ENCODE assay signal across 15 cellular contexts in the genomic region with DNA sequence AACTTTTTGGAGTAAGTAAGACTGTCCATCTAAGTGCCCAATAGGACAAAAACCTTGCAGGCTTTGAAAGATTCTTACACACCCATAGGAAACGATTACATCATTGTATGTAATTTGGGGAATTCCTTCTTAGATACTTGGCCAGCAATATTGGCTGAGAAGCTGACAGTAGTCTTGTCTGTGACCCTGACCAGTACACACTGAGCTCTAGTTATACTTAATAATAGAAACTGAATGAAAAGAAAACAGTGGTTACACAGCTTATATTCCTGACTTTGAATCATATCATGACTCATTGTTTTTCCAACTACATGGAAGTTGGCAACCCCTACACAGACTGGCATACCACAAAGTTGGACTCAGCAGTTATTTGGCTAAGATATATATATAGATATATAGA. TPM values are rescaled to one million over a fixed set of nuclear protein-coding genes. Genes with fewer than 3 reads are reported as not detected.
DNase-seq lines count a peak whose midpoint lies in the region; FAIRE-seq and TF ChIP-seq lines count a peak whose summit lies in the region.
"Had no signal": no experiment of that assay in that cellular context is flagged by ENCODE, and none has a peak within 500 bp of the region (broad histone marks: within the 10 kb centered on the region; RNA-seq: fewer than 3 reads in every experiment).

No MANE protein-coding gene starts in this region.

- no peak overlapping the region for H3K27ac ChIP-seq in breast epithelium

- no peaks in the 10 kb centered on the region for H3K36me3 ChIP-seq in breast epithelium

- peak overlapping the region; percentile 23 for H3K27ac Mint-ChIP-seq in MCF 10A (ENCODE audit: low read depth, unreplicated experiment)

- CTCF ChIA-PET in MCF 10A (lab: Yijun Ruan, JAX) = interaction anchor here (0.6 to 3.0 kb wide), 4 partner anchors 27 to 1173 kb away, joined by 3 to 11 read pairs (median 4); no protein-coding TSS in a partner anchor

- DNase-seq in MCF 10A (ENCODE audit: unreplicated experiment) (peak; percentile 95), breast epithelium (ENCODE audit: low spot score in 2 of 2) (no peak), amniotic stem cell (lab: John Stamatoyannopoulos, UW) (peak; percentile 79), foreskin melanocyte (peak; percentile 56), urothelium cell line (ENCODE audit: low spot score) (peak; percentile 52), mesenteric fat pad (ENCODE audit: low spot score) (no peak), MV-4-11 (lab: John Stamatoyannopoulos, UW) (no peak)
- no peak for DNase-seq in activated CD8-positive, alpha-beta memory T cell treated with anti-CD3 and anti-CD28 coated beads, Interleukin-2, amount 50 U/mL, for 48 hours
- DNase-seq: activated CD4-positive, CD25-positive, alpha-beta regulatory T cell; activated T-cell treated with anti-CD3 and anti-CD28 coated beads, Interleukin-2, amount 50 U/mL, for 48 hours; H7; NCI-H510A; SHP77 treated with DMSO at 0.1 percent for 48 hours; stimulated activated CD4-positive, alpha-beta T cell treated with anti-CD3 and anti-CD28 coated beads, Interleukin-12 subunit alpha, Interleukin-12 subunit beta, amount 100 ng/mL, for 4 hours had no signal

- no peak for TF ChIP-seq CTCF in MCF 10A (IDR thresholded peaks at IDR 0.05; ENCODE audit: unreplicated experiment)
- no peak for TF ChIP-seq CTCF in breast epithelium (IDR thresholded peaks at IDR 0.05)

- BruUV-seq in MCF 10A (replicated peaks; lab: Mats Ljungman, UMichigan) = no TSS peak

- H3K9me3 Mint-ChIP-seq in MCF 10A (ENCODE audit: unreplicated experiment) = no peaks in the 10 kb centered on the region

- H3K27me3 ChIP-seq in breast epithelium = no peaks in the 10 kb centered on the region

- no peak overlapping the region for H3K4me3 Mint-ChIP-seq in MCF 10A (ENCODE audit: unreplicated experiment)

- no peak overlapping the region for H3K4me3 ChIP-seq in breast epithelium

- no peaks in the 10 kb centered on the region for H3K36me3 Mint-ChIP-seq in MCF 10A (ENCODE audit: insufficient read depth, unreplicated experiment)

- intact Hi-C loops in MCF 10A (cut with micrococcal nuclease) = loop anchor here (2.0 kb wide), 1 partner anchor 20 kb away; no protein-coding TSS in a partner anchor
- intact Hi-C loops in breast epithelium (cut with DNase I; ENCODE audit: low total_unique reads) = no loop called here

- H3K27me3 Mint-ChIP-seq in MCF 10A (ENCODE audit: insufficient read depth, unreplicated experiment) = no peaks in the 10 kb centered on the region

- no peaks in the 10 kb centered on the region for H3K4me1 Mint-ChIP-seq in MCF 10A (ENCODE audit: insufficient read depth, unreplicated experiment)

- peaks cover 7 to 11% of the 10 kb centered on the region in 2 donors for H3K9me3 ChIP-seq in breast epithelium

- no peak for TF ChIP-seq POLR2A in breast epithelium (IDR thresholded peaks at IDR 0.05)

- POLR2A ChIA-PET in MCF 10A (lab: Yijun Ruan, JAX) = interaction anchor here (0.6 to 1.4 kb wide), 9 partner anchors 14 to 81 kb away, joined by 3 to 18 read pairs (median 4); no protein-coding TSS in a partner anchor

- FAIRE-seq in urothelium cell line (lab: Jason Lieb, UNC) = no peak
- FAIRE-seq: colon had no signal

- H3K4me1 ChIP-seq in breast epithelium = no peaks in the 10 kb centered on the region

RNA-seq across cellular contexts. Expression of gene TLR2, which starts 7.1 kb away (rescaled TPM):
- total RNA-seq in MCF 10A (2022) = 0.23 and 0.49 TPM in 2 replicates
- 10 to 100 TPM; 51.7 to 76.8 (median 52.4) TPM for total RNA-seq in breast epithelium
- 81.6 TPM for total RNA-seq in mesenteric fat pad

Comparison
In these comparisons a context has a peak if more than half of its experiments do, and no peak if none do; other contexts are left out.
1. DNase-seq: peak in MCF 10A (single experiment), amniotic stem cell (single experiment), foreskin melanocyte (single experiment) and urothelium cell line (single experiment); none in breast epithelium (0 of 2), mesenteric fat pad (single experiment), MV-4-11 (single experiment) and activated CD8-positive, alpha-beta memory T cell treated with anti-CD3 and anti-CD28 coated beads, Interleukin-2, amount 50 U/mL, for 48 hours (single experiment).
2. RNA of gene TLR2, which starts 7.1 kb away (total RNA-seq): 81.6 TPM in mesenteric fat pad (single experiment) and 51.7 to 76.8 TPM in breast epithelium; 0.23 to 0.49 TPM in MCF 10A; every median in the first group is over 10 times any median in the second.